ENCODE assay signal across 33 cellular contexts in the genomic region with DNA sequence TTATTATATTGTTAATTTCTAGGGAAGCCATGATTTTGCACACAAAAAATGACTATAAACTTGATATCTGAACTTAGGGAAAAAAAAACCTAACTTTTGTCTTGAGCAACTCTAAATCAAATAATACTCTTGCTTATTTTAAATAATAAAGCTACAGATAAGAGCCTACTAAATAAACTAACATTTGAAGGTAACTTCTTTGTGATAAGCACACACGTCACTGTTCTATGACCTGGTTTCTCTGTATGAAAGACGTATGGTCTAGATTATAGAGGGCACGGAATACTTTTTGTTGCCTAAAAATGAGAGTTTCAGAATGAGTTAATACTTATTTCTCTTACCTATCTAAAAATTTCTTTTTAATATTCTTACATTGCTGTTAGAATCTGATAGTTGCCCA.
"Had no signal": no experiment of that assay in that cellular context is flagged by ENCODE, and none has a peak within 500 bp of the region (broad histone marks: within the 10 kb centered on the region; RNA-seq: fewer than 3 reads in every experiment).

No MANE protein-coding gene starts in this region.

- FAIRE-seq: bronchial epithelial cell had no signal

- H3K27me3 ChIP-seq: adrenal gland, ascending aorta, body of pancreas, brain microvascular endothelial cell, breast epithelium, cardiac muscle cell had no signal

- H3K4me3 ChIP-seq: adrenal gland, ascending aorta, body of pancreas, breast epithelium, cardiac muscle cell had no signal

- DNase-seq: activated effector memory CD4-positive, alpha-beta T cell treated with anti-CD3 and anti-CD28 coated beads, Interleukin-2, amount 50 U/mL, for 16 hours; activated effector memory CD4-positive, alpha-beta T cell treated with Interleukin-2 at 50 U/mL for 16 hours; activated gamma-delta T cell; activated gamma-delta T cell treated with Interleukin-2 at 50 U/mL for 16 hours; activated naive CD4-positive, alpha-beta T cell; activated naive CD4-positive, alpha-beta T cell treated with anti-CD3 and anti-CD28 coated beads for 36 hours; activated naive CD4-positive, alpha-beta T cell treated with anti-CD3 and anti-CD28 coated beads, Interleukin-2, amount 10 ng/mL, durations not matched to agents 7 days and 5 days; activated naive CD4-positive, alpha-beta T cell treated with anti-CD3 and anti-CD28 coated beads, Interleukin-2, amount 50 U/mL, for 16 hours; activated naive CD4-positive, alpha-beta T cell treated with Interleukin-2 at 50 U/mL for 16 hours; activated naive CD8-positive, alpha-beta T cell treated with anti-CD3 and anti-CD28 coated beads for 36 hours; activated naive CD8-positive, alpha-beta T cell treated with anti-CD3 and anti-CD28 coated beads, Interleukin-2, amount 10 ng/mL, durations not matched to agents 7 days and 5 days; activated naive CD8-positive, alpha-beta T cell treated with anti-CD3 and anti-CD28 coated beads, Interleukin-2, amount 50 U/mL, for 24 hours; activated T-cell treated with anti-CD3 and anti-CD28 coated beads, Interleukin-2, amount 50 U/mL, for 1 hour; activated T-cell treated with anti-CD3 and anti-CD28 coated beads, Interleukin-2, amount 50 U/mL, for 24 hours; activated T-cell treated with anti-CD3 and anti-CD28 coated beads, Interleukin-2, amount 50 U/mL, for 4 hours; activated T-cell treated with anti-CD3 and anti-CD28 coated beads, Interleukin-2, amount 50 U/mL, for 48 hours; activated T-cell treated with anti-CD3 and anti-CD28 coated beads, Interleukin-2, amount 50 U/mL, for 72 hours; adrenal gland; amniotic stem cell; amygdala; anterior cingulate cortex; aorta; body of pancreas; caudate nucleus; central memory CD4-positive, alpha-beta T cell; cerebellar nuclear complex had no signal

- H3K27ac ChIP-seq: adrenal gland, ascending aorta, body of pancreas, brain microvascular endothelial cell, breast epithelium, cardiac muscle cell had no signal

- H3K4me1 ChIP-seq: adrenal gland, ascending aorta, body of pancreas, breast epithelium had no signal

- H3K9me3 ChIP-seq: adrenal gland, body of pancreas had no signal

- ATAC-seq: activated naive CD4-positive, alpha-beta T cell treated with anti-CD3 and anti-CD28 coated beads, Interleukin-2, amount 50 U/mL, for 72 hours; activated naive CD8-positive, alpha-beta T cell treated with anti-CD3 and anti-CD28 coated beads, Interleukin-2, amount 50 U/mL, for 24 hours; activated T-cell treated with anti-CD3 and anti-CD28 coated beads, Interleukin-2, amount 50 U/mL, for 4 hours; activated T-cell treated with anti-CD3 and anti-CD28 coated beads, Interleukin-2, amount 50 U/mL, for 72 hours; activated T-helper 17 cell treated with anti-CD3 and anti-CD28 coated beads, Interleukin-2, amount 50 U/mL, for 72 hours; body of pancreas had no signal

- H3K36me3 ChIP-seq: adrenal gland, ascending aorta, brain microvascular endothelial cell, breast epithelium, cardiac muscle cell had no signal
